Comparison of ENCODE assay signal across 8 cellular contexts in the genomic region with DNA sequence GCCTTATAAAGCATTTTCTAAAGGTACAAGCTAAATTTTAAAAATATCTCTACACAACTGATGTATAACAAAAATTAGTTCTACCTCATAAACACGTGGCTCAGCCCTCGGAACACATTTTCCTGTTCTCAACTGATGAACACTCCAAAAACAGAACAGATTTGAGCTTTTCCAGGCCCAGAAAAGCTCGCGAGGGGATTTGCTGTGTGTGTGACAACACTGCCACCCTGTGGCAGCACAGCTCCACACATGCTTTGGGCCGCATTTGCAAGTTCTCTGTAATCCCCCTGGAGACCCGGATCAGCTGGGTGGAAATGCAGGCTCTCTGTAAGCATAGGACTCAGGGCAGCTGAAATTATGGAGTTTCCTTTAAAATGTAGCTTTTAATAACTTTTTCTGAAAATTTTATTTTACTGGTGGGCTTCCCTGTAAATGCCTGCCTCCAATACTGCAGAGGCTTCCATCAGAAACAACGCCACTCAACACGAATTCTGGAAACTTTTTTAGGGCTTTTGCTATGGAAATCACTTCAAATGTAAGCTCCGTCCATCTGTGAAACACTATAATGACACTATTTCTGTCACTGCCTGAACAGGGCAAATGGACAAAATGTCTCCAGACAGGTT.
DNase-seq lines count a peak whose midpoint lies in the region; ATAC-seq and TF ChIP-seq lines count a peak whose summit lies in the region.

No MANE protein-coding gene starts in this region.

- ATAC-seq in HG02759 (IDR thresholded peaks at IDR 0.05; ENCODE audit: unreplicated experiment) = peak; percentile 54
- peak; percentile 67 for ATAC-seq in mucosa of descending colon
- ATAC-seq in GM18861 (IDR thresholded peaks at IDR 0.05; ENCODE audit: unreplicated experiment) = no peak

- H3K4me3 ChIP-seq in endodermal cell (ENCODE audit: low read length) (no peak overlapping the region), mucosa of descending colon (no peak overlapping the region)

- no peak overlapping the region for H3K27ac Mint-ChIP-seq in endodermal cell

- peaks cover 11% of the 10 kb centered on the region for H3K4me1 Mint-ChIP-seq in endodermal cell

- no peaks in the 10 kb centered on the region for H3K36me3 ChIP-seq in endodermal cell (ENCODE audit: control insufficient read depth, insufficient read depth, low read length)
- no peaks in the 10 kb centered on the region for H3K36me3 ChIP-seq in mucosa of descending colon (ENCODE audit: low read depth)

- H3K4me3 Mint-ChIP-seq in endodermal cell = no peak overlapping the region

- no peak overlapping the region for H3K27ac ChIP-seq in endodermal cell (ENCODE audit: low read depth, low read length)

- H3K9me3 ChIP-seq in endodermal cell (ENCODE audit: control insufficient read depth, low read length) (no peaks in the 10 kb centered on the region), mucosa of descending colon (no peaks in the 10 kb centered on the region)

- H3K4me1 ChIP-seq in endodermal cell (ENCODE audit: control insufficient read depth, insufficient read depth, low read length) (no peaks in the 10 kb centered on the region), mucosa of descending colon (ENCODE audit: low read depth) (no peaks in the 10 kb centered on the region)

- no peaks in the 10 kb centered on the region for H3K36me3 Mint-ChIP-seq in endodermal cell (ENCODE audit: low read depth)

- H3K9me3 Mint-ChIP-seq in endodermal cell = no peaks in the 10 kb centered on the region

- WGBS in endodermal cell (ENCODE audit: insufficient coverage in 1 of 2, insufficient read length in 1 of 2), 2 experiments = 28 to 35% methylated on average over 7 to 9 of the region's 9 CpGs

- peak; percentile 63 for DNase-seq in EH (ENCODE audit: low read depth)
- DNase-seq in NCI-H510A treated with DMSO at 0.1 percent for 48 hours (lab: John Stamatoyannopoulos, UW) = peak; percentile 90
- DNase-seq in activated CD8-positive, alpha-beta memory T cell treated with anti-CD3 and anti-CD28 coated beads for 4 hours (ENCODE audit: low read depth in 2 of 2) = peak; percentile 13 to 24
- DNase-seq in endodermal cell = peak; percentile 92
- peak; percentile 52 to 66 (median 64) for DNase-seq in mucosa of descending colon
- peak; percentile 4 to 22 for DNase-seq in stimulated activated CD8-positive, alpha-beta memory T cell treated with anti-CD3 and anti-CD28 coated beads, Interleukin-7, amount 100 ng/mL, for 1 hour (ENCODE audit: low read depth in 2 of 2)

- H3K27me3 ChIP-seq in endodermal cell (ENCODE audit: control insufficient read depth, insufficient read depth, low read length, poor library complexity, severe bottlenecking) = no peaks in the 10 kb centered on the region

- intact Hi-C loops in mucosa of descending colon (cut with DNase I, micrococcal nuclease) = loop anchor here in 1 of 2 donors (10.0 kb wide), 1 partner anchor 204 kb away; no protein-coding TSS in a partner anchor

- TF ChIP-seq CTCF in endodermal cell (conservative IDR thresholded peaks at IDR 0.05) = peak; percentile 99
- TF ChIP-seq CTCF in mucosa of descending colon (IDR thresholded peaks at IDR 0.05) = peak; percentile 81

- H3K9ac ChIP-seq in endodermal cell (ENCODE audit: extremely low read depth, low read length, poor library complexity, severe bottlenecking) = no peak overlapping the region

- no peaks in the 10 kb centered on the region for H3K27me3 Mint-ChIP-seq in endodermal cell (ENCODE audit: insufficient read depth)

Comparison
In these comparisons a context has a peak if more than half of its experiments do, and no peak if none do; other contexts are left out.
1. DNase-seq: peak in every context shown above with its lines; median percentile 92 in endodermal cell; 90 in NCI-H510A treated with DMSO at 0.1 percent for 48 hours; 64 in mucosa of descending colon; 63 in EH; 18 in activated CD8-positive, alpha-beta memory T cell treated with anti-CD3 and anti-CD28 coated beads for 4 hours; 13 in stimulated activated CD8-positive, alpha-beta memory T cell treated with anti-CD3 and anti-CD28 coated beads, Interleukin-7, amount 100 ng/mL, for 1 hour.